Comparison of ENCODE assay signal across 1 cellular context in the genomic region with DNA sequence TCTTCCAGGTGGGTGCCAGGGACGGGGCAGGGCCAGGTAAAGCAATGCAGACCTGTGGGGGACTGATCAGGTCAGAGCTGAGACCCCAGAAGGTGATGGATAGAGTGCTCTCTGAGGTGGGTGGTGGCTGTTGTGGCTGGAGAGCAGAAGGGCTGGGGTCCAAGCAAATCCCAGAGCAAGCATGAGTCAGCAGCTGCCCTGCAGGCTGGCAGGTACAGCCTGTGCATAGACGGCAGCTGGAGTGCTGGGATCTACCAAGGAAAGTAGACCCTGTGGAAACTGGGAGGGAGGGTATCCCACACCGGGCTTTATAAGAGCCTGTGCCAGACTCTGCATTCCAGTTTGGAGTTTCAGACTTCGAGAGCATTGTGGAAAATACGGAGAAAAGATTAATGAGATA.
A peak's percentile ranks its signal among the peaks of the same experiment; 100 is the strongest.
TF ChIP-seq lines count a peak whose summit lies in the region.

No MANE protein-coding gene starts in this region.

TF ChIP-seq in H1, 55 proteins besides CTCF, POLR2A, EP300 and RAD21:
- TF ChIP-seq JUND (IDR thresholded peaks at IDR 0.05; ENCODE audit: low read length) (no peak), TAF1 (IDR thresholded peaks at IDR 0.05; ENCODE audit: low read depth, low read length) (no peak), BACH1 (IDR thresholded peaks at IDR 0.05; ENCODE audit: low read length) (peak; percentile 37; the same call in 1 of the 2 replicates), BCL11A (IDR thresholded peaks at IDR 0.05; ENCODE audit: low read depth in 2 of 2, low read length in 2 of 2) (no peak), SP1 (IDR thresholded peaks at IDR 0.05; ENCODE audit: low read depth, low read length) (no peak), MAFK (IDR thresholded peaks at IDR 0.05; ENCODE audit: low read depth, low read length) (peak; percentile 56; the same call in 1 of the 2 replicates)
- TF ChIP-seq, protein P1, sequence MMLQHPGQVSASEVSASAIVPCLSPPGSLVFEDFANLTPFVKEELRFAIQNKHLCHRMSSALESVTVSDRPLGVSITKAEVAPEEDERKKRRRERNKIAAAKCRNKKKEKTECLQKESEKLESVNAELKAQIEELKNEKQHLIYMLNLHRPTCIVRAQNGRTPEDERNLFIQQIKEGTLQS (IDR thresholded peaks at IDR 0.05; ENCODE audit: insufficient read depth, low read depth, low read length) = no peak
- TF ChIP-seq, protein P2, sequence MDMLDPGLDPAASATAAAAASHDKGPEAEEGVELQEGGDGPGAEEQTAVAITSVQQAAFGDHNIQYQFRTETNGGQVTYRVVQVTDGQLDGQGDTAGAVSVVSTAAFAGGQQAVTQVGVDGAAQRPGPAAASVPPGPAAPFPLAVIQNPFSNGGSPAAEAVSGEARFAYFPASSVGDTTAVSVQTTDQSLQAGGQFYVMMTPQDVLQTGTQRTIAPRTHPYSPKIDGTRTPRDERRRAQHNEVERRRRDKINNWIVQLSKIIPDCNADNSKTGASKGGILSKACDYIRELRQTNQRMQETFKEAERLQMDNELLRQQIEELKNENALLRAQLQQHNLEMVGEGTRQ (IDR thresholded peaks at IDR 0.05; ENCODE audit: low read length) = no peak
